Comparison of ENCODE assay signal across 28 cellular contexts in the genomic region with DNA sequence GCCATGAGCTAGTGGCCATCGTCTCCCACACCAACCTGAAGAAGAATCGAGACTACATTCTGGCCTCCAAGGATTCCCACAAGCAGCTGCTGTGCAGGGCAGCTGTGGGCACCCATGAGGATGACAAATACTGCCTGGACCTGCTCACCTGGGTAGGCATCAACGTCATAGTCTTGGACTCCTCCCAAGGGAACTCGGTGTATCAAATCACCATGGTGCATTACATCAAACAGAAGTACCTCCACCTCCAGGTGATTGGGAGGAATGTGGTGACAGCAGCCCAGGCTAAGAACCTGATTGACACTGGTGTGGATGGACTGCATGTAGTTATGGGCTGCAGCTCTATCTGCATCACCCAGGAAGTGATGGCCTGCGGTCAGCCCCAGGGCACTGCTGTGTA.
"Had no signal": no experiment of that assay in that cellular context is flagged by ENCODE, and none has a peak within 500 bp of the region (broad histone marks: within the 10 kb centered on the region; RNA-seq: fewer than 3 reads in every experiment).

No MANE protein-coding gene starts in this region.

- H3K4me1 ChIP-seq: heart left ventricle, left lung, lower lobe of right lung, neural progenitor cell, parathyroid adenoma, psoas muscle, tibial nerve, upper lobe of left lung had no signal

- H2AFZ ChIP-seq: neural progenitor cell, parathyroid adenoma had no signal

- H3K9ac ChIP-seq: neural progenitor cell, parathyroid adenoma had no signal

- H3K27ac ChIP-seq: heart left ventricle, left lung, lower lobe of right lung, neural progenitor cell, neutrophil, parathyroid adenoma, psoas muscle, skin epidermis, tibial nerve, upper lobe of left lung had no signal

- H3K27me3 ChIP-seq: heart left ventricle, left lung, neural progenitor cell, neutrophil, tibial nerve, upper lobe of left lung had no signal

- ATAC-seq: left colon; left lung; lower lobe of right lung; natural killer cell; psoas muscle; sciatic nerve; stimulated activated naive CD8-positive, alpha-beta T cell treated with anti-CD3 and anti-CD28 coated beads, Interleukin-15, amount 100 ng/mL, for 72 hours had no signal

- H3K9me3 ChIP-seq: heart left ventricle, left lung, lower lobe of right lung, neutrophil, psoas muscle, tibial nerve, upper lobe of left lung had no signal

- DNase-seq: heart left ventricle; hypothalamus; immature natural killer cell; kidney; left colon; left lung; lower lobe of right lung; mesendoderm; naive B cell; natural killer cell; nephron progenitor cell; occipital lobe; psoas muscle; stimulated activated CD4-positive, alpha-beta T cell treated with anti-CD3 and anti-CD28 coated beads, Interleukin-12 subunit alpha, Interleukin-12 subunit beta, amount 100 ng/mL, for 4 hours; stimulated activated CD4-positive, alpha-beta T cell treated with anti-CD3 and anti-CD28 coated beads, Interleukin-15, amount 100 ng/mL, for 24 hours; stimulated activated CD4-positive, alpha-beta T cell treated with anti-CD3 and anti-CD28 coated beads, Interleukin-2, amount 100 ng/mL, for 24 hours; stimulated activated CD4-positive, alpha-beta T cell treated with anti-CD3 and anti-CD28 coated beads, Interleukin-4, amount 100 ng/mL, for 1 hour; stimulated activated naive CD4-positive, alpha-beta T cell treated with Interleukin-2 at 50 U/mL for 16 hours; stimulated activated naive CD8-positive, alpha-beta T cell treated with anti-CD3 and anti-CD28 coated beads, Interleukin-15, amount 100 ng/mL, for 72 hours; substantia nigra had no signal

- H3K36me3 ChIP-seq: heart left ventricle, left lung, lower lobe of right lung, neural progenitor cell, neutrophil, tibial nerve, upper lobe of left lung had no signal

- H3K4me2 ChIP-seq: neural progenitor cell had no signal

- FAIRE-seq: islet of Langerhans, kidney had no signal

- H3K79me2 ChIP-seq: parathyroid adenoma had no signal

- H3K4me3 ChIP-seq: heart left ventricle, left lung, lower lobe of right lung, neural progenitor cell, psoas muscle, skin epidermis, tibial nerve, upper lobe of left lung had no signal
